Comparison of ENCODE assay signal across 36 cellular contexts in the genomic region with DNA sequence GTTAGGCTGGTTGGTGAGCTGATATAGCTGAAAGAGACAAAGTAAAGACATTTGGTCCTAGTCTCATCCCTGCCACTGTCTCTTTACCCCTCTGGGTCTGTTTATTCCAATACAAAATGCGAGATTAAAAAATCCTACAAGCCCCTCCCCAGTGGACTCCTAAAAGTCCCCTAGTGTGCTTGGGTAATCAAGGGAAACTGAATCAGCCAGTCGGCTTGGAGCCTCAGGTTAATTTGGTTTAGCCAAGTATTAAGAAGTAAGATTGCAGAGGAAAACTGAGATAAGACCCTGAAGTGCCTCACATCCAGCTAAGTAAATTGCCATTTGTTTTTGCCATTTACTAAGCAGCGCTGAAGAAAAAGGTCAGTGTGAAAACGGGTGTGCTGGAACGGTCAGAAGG. TPM values are rescaled to one million over a fixed set of nuclear protein-coding genes. Genes with fewer than 3 reads are reported as not detected.
"Had no signal": no experiment of that assay in that cellular context is flagged by ENCODE, and none has a peak within 500 bp of the region (broad histone marks: within the 10 kb centered on the region; RNA-seq: fewer than 3 reads in every experiment).

No MANE protein-coding gene starts in this region.

- H3K4me1 Mint-ChIP-seq: activated B cell treated with CpG ODN at 0.5 μM for 24 hours; activated naive CD4-positive, alpha-beta T cell treated with anti-CD3 and anti-CD28 coated beads, Interleukin-2, amount 10 ng/mL, durations not matched to agents 7 days and 5 days had no signal

- H3K4me3 Mint-ChIP-seq: activated B cell treated with CpG ODN at 0.5 μM for 24 hours; activated CD4-positive, alpha-beta memory T cell treated with anti-CD3 and anti-CD28 coated beads for 36 hours; activated naive CD4-positive, alpha-beta T cell treated with anti-CD3 and anti-CD28 coated beads, Interleukin-2, amount 10 ng/mL, durations not matched to agents 7 days and 5 days; activated naive CD8-positive, alpha-beta T cell; activated naive CD8-positive, alpha-beta T cell treated with anti-CD3 and anti-CD28 coated beads, Interleukin-2, amount 50 U/mL, for 24 hours; activated T-cell treated with anti-CD3 and anti-CD28 coated beads, Interleukin-2, amount 50 U/mL, for 4 hours; activated T-helper 1 cell treated with anti-CD3 and anti-CD28 coated beads, Interleukin-12 subunit alpha, Interleukin-12 subunit beta, Interleukin-2, Interleukin-4 antibody, amounts not matched to agents 30 ng/mL and 10 ng/mL and 1 ng/mL, durations not matched to agents 14 hours and 24 hours and 36 hours; brain had no signal

- H3K4me3 ChIP-seq: PC-9 had no signal

- H3K9ac ChIP-seq: KMS-11 had no signal

- H3K36me3 Mint-ChIP-seq: activated CD4-positive, alpha-beta memory T cell treated with anti-CD3 and anti-CD28 coated beads for 36 hours; activated naive CD4-positive, alpha-beta T cell treated with anti-CD3 and anti-CD28 coated beads, Interleukin-2, amount 10 ng/mL, durations not matched to agents 7 days and 5 days; activated naive CD8-positive, alpha-beta T cell had no signal

- H3K27me3 Mint-ChIP-seq: activated naive CD8-positive, alpha-beta T cell treated with anti-CD3 and anti-CD28 coated beads, Interleukin-2, amount 50 U/mL, for 24 hours; brain had no signal

- DNase-seq: activated B cell treated with CpG ODN at 0.5 μM for 24 hours; activated CD4-positive, alpha-beta memory T cell treated with anti-CD3 and anti-CD28 coated beads for 36 hours; activated CD4-positive, alpha-beta T cell treated with anti-CD3 and anti-CD28 coated beads for 4 hours; activated CD4-positive, alpha-beta T cell treated with anti-CD3 and anti-CD28 coated beads, Interleukin-2, amount 50 U/mL, for 1 hour; activated CD4-positive, CD25-positive, alpha-beta regulatory T cell treated with anti-CD3 and anti-CD28 coated beads, Interleukin-2, amount 50 U/mL, for 72 hours; activated CD8-positive, alpha-beta memory T cell treated with anti-CD3 and anti-CD28 coated beads, Interleukin-2, amount 50 U/mL, for 4 hours; activated effector memory CD4-positive, alpha-beta T cell treated with Interleukin-2 at 50 U/mL for 16 hours; activated naive CD4-positive, alpha-beta T cell treated with anti-CD3 and anti-CD28 coated beads, Interleukin-2, amount 10 ng/mL, durations not matched to agents 7 days and 5 days; activated naive CD8-positive, alpha-beta T cell treated with anti-CD3 and anti-CD28 coated beads, Interleukin-2, amount 50 U/mL, for 24 hours; activated T-cell treated with anti-CD3 and anti-CD28 coated beads for 4 hours; activated T-cell treated with anti-CD3 and anti-CD28 coated beads, Interleukin-2, amount 50 U/mL, for 4 hours; anterior cingulate cortex; caudate nucleus; NCI-H1092 treated with DMSO at 0.1 percent for 48 hours; NCI-H1417; NCI-H1930; NCI-H2081 treated with DMSO at 0.1 percent for 48 hours; NCI-H226; NCI-H446 treated with DMSO at 0.1 percent for 48 hours; NCI-H524; NCI-H69; NCI-H82; PC-9; SIG-M5; SW 1271; T-helper 1 cell; T-helper 2 cell; T-helper 9 cell had no signal

- H3K4me2 ChIP-seq: KMS-11, PC-9 had no signal

- H3K27ac Mint-ChIP-seq: activated B cell treated with CpG ODN at 0.5 μM for 24 hours; activated CD4-positive, alpha-beta memory T cell treated with anti-CD3 and anti-CD28 coated beads for 36 hours; activated naive CD4-positive, alpha-beta T cell treated with anti-CD3 and anti-CD28 coated beads, Interleukin-2, amount 10 ng/mL, durations not matched to agents 7 days and 5 days; activated naive CD8-positive, alpha-beta T cell; activated naive CD8-positive, alpha-beta T cell treated with anti-CD3 and anti-CD28 coated beads, Interleukin-2, amount 50 U/mL, for 24 hours; activated T-helper 1 cell treated with anti-CD3 and anti-CD28 coated beads, Interleukin-12 subunit alpha, Interleukin-12 subunit beta, Interleukin-2, Interleukin-4 antibody, amounts not matched to agents 30 ng/mL and 10 ng/mL and 1 ng/mL, durations not matched to agents 14 hours and 24 hours and 36 hours; brain had no signal

- H3K9me3 Mint-ChIP-seq: activated B cell treated with CpG ODN at 0.5 μM for 24 hours; activated CD4-positive, alpha-beta memory T cell treated with anti-CD3 and anti-CD28 coated beads for 36 hours; activated naive CD4-positive, alpha-beta T cell treated with anti-CD3 and anti-CD28 coated beads, Interleukin-2, amount 10 ng/mL, durations not matched to agents 7 days and 5 days; activated T-cell treated with anti-CD3 and anti-CD28 coated beads, Interleukin-2, amount 50 U/mL, for 4 hours; activated T-helper 1 cell treated with anti-CD3 and anti-CD28 coated beads, Interleukin-12 subunit alpha, Interleukin-12 subunit beta, Interleukin-2, Interleukin-4 antibody, amounts not matched to agents 30 ng/mL and 10 ng/mL and 1 ng/mL, durations not matched to agents 14 hours and 24 hours and 36 hours had no signal

- H3K27ac ChIP-seq: KMS-11, PC-9, RWPE1, VCaP had no signal

- ATAC-seq: activated naive CD8-positive, alpha-beta T cell treated with anti-CD3 and anti-CD28 coated beads, Interleukin-2, amount 50 U/mL, for 24 hours; activated T-cell treated with anti-CD3 and anti-CD28 coated beads, Interleukin-2, amount 50 U/mL, for 4 hours; Right ventricle myocardium inferior had no signal

- H2AFZ ChIP-seq: PC-9 had no signal

RNA-seq across cellular contexts. Expression of gene NIM1K, which starts 10.4 kb away (rescaled TPM):
- total RNA-seq: bronchial epithelial cell had no signal
